In genomic region chr1:36400825-36401601, GRCh38 we compare ENCODE assay signal across 8 cellular contexts. TPM values are rescaled to one million over a fixed set of nuclear protein-coding genes. Genes with fewer than 3 reads are reported as not detected.
A peak's percentile ranks its signal among the peaks of the same experiment; 100 is the strongest.
DNase-seq lines count a peak whose midpoint lies in the region; ATAC-seq lines count a peak whose summit lies in the region.

No MANE protein-coding gene starts in this region.

- H3K4me3 ChIP-seq in iPS-18c (ENCODE audit: insufficient read depth, low read depth, low read length): peak overlapping the region; percentile 78

- peak; percentile 65 for ATAC-seq in GM21381 (IDR thresholded peaks at IDR 0.05; ENCODE audit: unreplicated experiment)

- no peaks in the 10 kb centered on the region for H3K9me3 ChIP-seq in iPS-18c (ENCODE audit: control insufficient read depth, insufficient read depth, low read length)

- DNase-seq in A172 (ENCODE audit: low spot score) (peak; percentile 43), OCI-M2 (lab: John Stamatoyannopoulos, UW; ENCODE audit: unreplicated experiment) (peak; percentile 50), amygdala (lab: John Stamatoyannopoulos, UW) (peak in 36 of 56 donors; percentile 7 to 58 (median 26)), NCI-H526 (lab: John Stamatoyannopoulos, UW) (no peak)
- DNase-seq in stimulated activated CD4-positive, alpha-beta T cell treated with anti-CD3 and anti-CD28 coated beads, Interleukin-2, amount 100 ng/mL, for 24 hours: peak; percentile 55 to 66
- DNase-seq in effector CD4-positive, alpha-beta T cell: no peak

RNA-seq across cellular contexts. Expression of gene LSM10, which starts 3.3 kb away (rescaled TPM):
- total RNA-seq in A172 (2014; rRNA removed; shearing (Covaris generic)): 6.4 and 7.0 TPM in 2 replicates

RNA-seq across cellular contexts. Expression of gene STK40, which starts 15.3 kb away (rescaled TPM):
- total RNA-seq in A172 (2014; rRNA removed; shearing (Covaris generic)): 13.8 and 17.1 TPM in 2 replicates

RNA-seq across cellular contexts. Expression of gene OSCP1, which starts 49.2 kb away (rescaled TPM):
- 5.8 and 9.2 TPM in 2 replicates for total RNA-seq in A172 (2014; rRNA removed; shearing (Covaris generic))

Comparison
In these comparisons a context has a peak if more than half of its experiments do, and no peak if none do; other contexts are left out.
1. DNase-seq: peak in A172 (single experiment), OCI-M2 (single experiment), amygdala (36 of 56) and stimulated activated CD4-positive, alpha-beta T cell treated with anti-CD3 and anti-CD28 coated beads, Interleukin-2, amount 100 ng/mL, for 24 hours (2 of 2); none in NCI-H526 (0 of 2) and effector CD4-positive, alpha-beta T cell (single experiment).